Comparison of ENCODE assay signal across 16 cellular contexts in the genomic region with DNA sequence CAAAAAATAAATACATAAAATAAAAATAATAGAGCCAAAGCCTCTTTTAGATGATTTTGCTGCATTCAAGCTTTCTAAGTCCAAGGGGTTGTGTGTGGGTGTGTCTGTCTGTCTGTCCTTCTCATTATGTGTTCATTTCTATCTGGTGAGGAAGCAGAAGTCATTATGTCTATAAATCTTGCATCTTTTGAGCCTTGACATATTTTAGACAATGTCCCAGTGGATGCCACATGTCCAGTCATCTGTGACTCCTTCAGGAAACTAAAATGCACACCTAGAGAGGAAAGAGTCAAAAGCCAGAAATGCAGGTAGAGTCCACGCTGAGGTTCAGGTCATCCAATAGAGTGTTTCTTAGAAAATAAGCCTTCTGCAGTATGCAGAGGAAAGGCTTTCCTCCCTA.
"Had no signal": no experiment of that assay in that cellular context is flagged by ENCODE, and none has a peak within 500 bp of the region (broad histone marks: within the 10 kb centered on the region; RNA-seq: fewer than 3 reads in every experiment).

No MANE protein-coding gene starts in this region.

- H3K27ac ChIP-seq: epithelial cell of prostate, lower lobe of right lung, right atrium auricular region, transverse colon had no signal

- H3K27me3 ChIP-seq: breast epithelium, right atrium auricular region, transverse colon had no signal

- H3K4me2 ChIP-seq: SK-N-SH had no signal

- H3K36me3 ChIP-seq: breast epithelium, lower lobe of right lung, right atrium auricular region, transverse colon had no signal

- ATAC-seq: activated CD8-positive, alpha-beta T cell treated with anti-CD3 and anti-CD28 coated beads, Interleukin-2, amount 10 ng/mL, durations not matched to agents 7 days and 5 days; left cardiac atrium; lower lobe of right lung had no signal

- H3K4me3 Mint-ChIP-seq: activated B cell treated with CpG ODN at 0.5 μM for 24 hours; activated CD4-positive, alpha-beta T cell treated with anti-CD3 and anti-CD28 coated beads, Interleukin-2, amount 10 ng/mL, durations not matched to agents 24 days and 14 days; activated CD8-positive, alpha-beta T cell treated with anti-CD3 and anti-CD28 coated beads, Interleukin-2, amount 10 ng/mL, durations not matched to agents 7 days and 5 days had no signal

- H3K27me3 Mint-ChIP-seq: activated B cell treated with CpG ODN at 0.5 μM for 24 hours; activated CD4-positive, alpha-beta T cell treated with anti-CD3 and anti-CD28 coated beads, Interleukin-2, amount 10 ng/mL, durations not matched to agents 24 days and 14 days had no signal

- H3K9ac ChIP-seq: SK-N-SH had no signal

- H3K9me3 Mint-ChIP-seq: activated B cell treated with CpG ODN at 0.5 μM for 24 hours had no signal

- DNase-seq: activated B cell treated with CpG ODN at 0.5 μM for 24 hours; activated CD4-positive, alpha-beta T cell treated with anti-CD3 and anti-CD28 coated beads, Interleukin-2, amount 10 ng/mL, durations not matched to agents 24 days and 14 days; activated CD8-positive, alpha-beta T cell treated with anti-CD3 and anti-CD28 coated beads, Interleukin-2, amount 10 ng/mL, durations not matched to agents 7 days and 5 days; activated naive CD4-positive, alpha-beta T cell; aorta; dermis blood vessel endothelial cell; foreskin melanocyte; left cardiac atrium; lower lobe of right lung; SK-N-SH; stimulated activated CD4-positive, alpha-beta T cell treated with anti-CD3 and anti-CD28 coated beads, Interleukin-2, amount 100 ng/mL, for 48 hours; stimulated activated naive CD4-positive, alpha-beta T cell; transverse colon had no signal

- H3K9me3 ChIP-seq: breast epithelium, lower lobe of right lung, right atrium auricular region, SK-N-SH, transverse colon had no signal

- H3K4me3 ChIP-seq: breast epithelium, lower lobe of right lung, right atrium auricular region, transverse colon had no signal
